In genomic region chr2:231689509-231689893, GRCh38 we compare ENCODE assay signal across 25 cellular contexts.
"Had no signal": no experiment of that assay in that cellular context is flagged by ENCODE, and none has a peak within 500 bp of the region (broad histone marks: within the 10 kb centered on the region; RNA-seq: fewer than 3 reads in every experiment).

No MANE protein-coding gene starts in this region.

- H3K27ac Mint-ChIP-seq: activated CD8-positive, alpha-beta T cell treated with anti-CD3 and anti-CD28 coated beads, Interleukin-2, amount 10 ng/mL, durations not matched to agents 7 days and 5 days; activated naive CD4-positive, alpha-beta T cell treated with anti-CD3 and anti-CD28 coated beads for 36 hours; activated naive CD8-positive, alpha-beta T cell; activated T-cell treated with anti-CD3 and anti-CD28 coated beads, Interleukin-2, amount 50 U/mL, for 24 hours; activated T-helper 1 cell treated with anti-CD3 and anti-CD28 coated beads, Interleukin-12 subunit alpha, Interleukin-12 subunit beta, Interleukin-2, Interleukin-4 antibody, amounts not matched to agents 30 ng/mL and 10 ng/mL and 1 ng/mL, durations not matched to agents 14 hours and 24 hours and 36 hours; T-helper 1 cell treated with Interleukin-12 subunit alpha and Interleukin-12 subunit beta and Interleukin-4 antibody, amounts not matched to agents 30 μg/mL and 1 μg/mL, for 36 hours had no signal

- FAIRE-seq: K562, RCC 7860 had no signal

- H3K27me3 ChIP-seq: SJSA1 had no signal

- H3K36me3 ChIP-seq: SJSA1 had no signal

- H3K27me3 Mint-ChIP-seq: activated naive CD8-positive, alpha-beta T cell; activated T-cell treated with anti-CD3 and anti-CD28 coated beads, Interleukin-2, amount 50 U/mL, for 24 hours had no signal

- ATAC-seq: activated CD8-positive, alpha-beta T cell treated with anti-CD3 and anti-CD28 coated beads, Interleukin-2, amount 10 ng/mL, durations not matched to agents 7 days and 5 days; K562; PC-3; SK-N-SH treated with all-trans-retinoic acid at 6 μM for 48 hours had no signal

- H3K27ac ChIP-seq: SJSA1 had no signal

- H3K9me3 Mint-ChIP-seq: activated naive CD4-positive, alpha-beta T cell treated with anti-CD3 and anti-CD28 coated beads for 36 hours; activated T-cell treated with anti-CD3 and anti-CD28 coated beads, Interleukin-2, amount 50 U/mL, for 24 hours; activated T-helper 1 cell treated with anti-CD3 and anti-CD28 coated beads, Interleukin-12 subunit alpha, Interleukin-12 subunit beta, Interleukin-2, Interleukin-4 antibody, amounts not matched to agents 30 ng/mL and 10 ng/mL and 1 ng/mL, durations not matched to agents 14 hours and 24 hours and 36 hours; T-helper 1 cell treated with Interleukin-12 subunit alpha and Interleukin-12 subunit beta and Interleukin-4 antibody, amounts not matched to agents 30 μg/mL and 1 μg/mL, for 36 hours had no signal

- H3K9me3 ChIP-seq: SJSA1 had no signal

- H3K36me3 Mint-ChIP-seq: activated naive CD8-positive, alpha-beta T cell had no signal

- H3K4me3 Mint-ChIP-seq: activated CD8-positive, alpha-beta T cell treated with anti-CD3 and anti-CD28 coated beads, Interleukin-2, amount 10 ng/mL, durations not matched to agents 7 days and 5 days; activated naive CD4-positive, alpha-beta T cell treated with anti-CD3 and anti-CD28 coated beads for 36 hours; activated naive CD8-positive, alpha-beta T cell; activated T-cell treated with anti-CD3 and anti-CD28 coated beads, Interleukin-2, amount 50 U/mL, for 24 hours; activated T-helper 1 cell treated with anti-CD3 and anti-CD28 coated beads, Interleukin-12 subunit alpha, Interleukin-12 subunit beta, Interleukin-2, Interleukin-4 antibody, amounts not matched to agents 30 ng/mL and 10 ng/mL and 1 ng/mL, durations not matched to agents 14 hours and 24 hours and 36 hours; T-helper 1 cell treated with Interleukin-12 subunit alpha and Interleukin-12 subunit beta and Interleukin-4 antibody, amounts not matched to agents 30 μg/mL and 1 μg/mL, for 36 hours had no signal

- H3K4me3 ChIP-seq: K562, SJSA1 had no signal

- DNase-seq: activated CD4-positive, alpha-beta T cell treated with anti-CD3 and anti-CD28 coated beads for 48 hours; activated CD4-positive, alpha-beta T cell treated with anti-CD3 and anti-CD28 coated beads, Interleukin-2, amount 50 U/mL, for 4 hours; activated CD4-positive, CD25-positive, alpha-beta regulatory T cell treated with anti-CD3 and anti-CD28 coated beads, Interleukin-2, amount 50 U/mL, for 72 hours; activated CD8-positive, alpha-beta memory T cell treated with anti-CD3 and anti-CD28 coated beads, Interleukin-2, amount 50 U/mL, for 48 hours; activated CD8-positive, alpha-beta T cell treated with anti-CD3 and anti-CD28 coated beads, Interleukin-2, amount 10 ng/mL, durations not matched to agents 7 days and 5 days; activated gamma-delta T cell; activated naive CD4-positive, alpha-beta T cell treated with anti-CD3 and anti-CD28 coated beads for 36 hours; activated T-cell treated with anti-CD3 and anti-CD28 coated beads, Interleukin-2, amount 50 U/mL, for 24 hours; Karpas-422; MM.1S; NCI-H1105; NCI-H1436; NCI-H187; NCI-H2081; NCI-H510A treated with DMSO at 0.1 percent for 48 hours; NCI-H69; PC-3; SHP77 had no signal
